ENCODE assay signal across 37 cellular contexts in the genomic region with DNA sequence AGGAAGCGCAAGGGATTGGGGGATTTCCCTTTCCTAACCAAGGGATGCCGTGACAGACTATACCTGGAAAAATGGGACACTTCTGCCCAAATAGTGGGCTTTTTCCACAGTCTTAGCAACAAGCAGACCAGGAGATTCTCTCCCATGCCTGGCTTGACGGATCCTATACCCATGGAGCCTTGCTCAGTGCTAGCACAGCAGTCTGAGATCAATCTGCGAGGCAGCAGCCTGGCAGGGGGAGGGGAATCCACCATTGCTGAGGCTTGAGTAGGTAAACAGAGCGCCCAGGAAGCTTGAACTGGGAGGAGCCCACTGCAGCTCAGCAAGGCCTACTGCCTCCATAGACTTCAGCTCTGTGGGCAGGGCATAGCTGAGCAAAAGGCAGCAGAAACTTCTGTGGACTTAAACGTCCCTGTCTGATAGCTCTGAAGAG.
"Had no signal": no experiment of that assay in that cellular context is flagged by ENCODE, and none has a peak within 500 bp of the region (broad histone marks: within the 10 kb centered on the region; RNA-seq: fewer than 3 reads in every experiment).

No MANE protein-coding gene starts in this region.

- H3K27ac ChIP-seq: adrenal gland, body of pancreas, brain microvascular endothelial cell, breast epithelium, VCaP had no signal

- H3K36me3 ChIP-seq: breast epithelium had no signal

- H3K27me3 Mint-ChIP-seq: activated B cell treated with CpG ODN at 0.5 μM for 24 hours; activated CD4-positive, alpha-beta memory T cell treated with anti-CD3 and anti-CD28 coated beads for 36 hours; activated CD4-positive, alpha-beta T cell treated with anti-CD3 and anti-CD28 coated beads, Interleukin-2, amount 10 ng/mL, durations not matched to agents 24 days and 14 days; activated CD8-positive, alpha-beta T cell treated with anti-CD3 and anti-CD28 coated beads for 36 hours; activated naive CD8-positive, alpha-beta T cell treated with anti-CD3 and anti-CD28 coated beads for 36 hours; activated T-helper 17 cell treated with anti-CD3 and anti-CD28 coated beads, Interleukin-2, amount 50 U/mL, for 72 hours had no signal

- H3K4me3 Mint-ChIP-seq: activated B cell treated with CpG ODN at 0.5 μM for 24 hours; activated CD4-positive, alpha-beta memory T cell treated with anti-CD3 and anti-CD28 coated beads for 36 hours; activated CD4-positive, alpha-beta T cell treated with anti-CD3 and anti-CD28 coated beads, Interleukin-2, amount 10 ng/mL, durations not matched to agents 24 days and 14 days; activated CD8-positive, alpha-beta T cell treated with anti-CD3 and anti-CD28 coated beads for 36 hours; activated naive CD4-positive, alpha-beta T cell treated with anti-CD3 and anti-CD28 coated beads for 36 hours; activated naive CD8-positive, alpha-beta T cell treated with anti-CD3 and anti-CD28 coated beads for 36 hours; activated T-cell treated with anti-CD3 and anti-CD28 coated beads, Interleukin-2, amount 50 U/mL, for 4 hours; activated T-cell treated with anti-CD3 and anti-CD28 coated beads, Interleukin-2, amount 50 U/mL, for 72 hours; activated T-helper 1 cell treated with anti-CD3 and anti-CD28 coated beads, Interleukin-12 subunit alpha, Interleukin-12 subunit beta, Interleukin-2, Interleukin-4 antibody, amounts not matched to agents 30 ng/mL and 10 ng/mL and 1 ng/mL, durations not matched to agents 14 hours and 24 hours and 36 hours; activated T-helper 17 cell treated with anti-CD3 and anti-CD28 coated beads, Interleukin-2, amount 50 U/mL, for 72 hours; T-helper 1 cell treated with Interleukin-12 subunit alpha and Interleukin-12 subunit beta and Interleukin-4 antibody, amounts not matched to agents 30 μg/mL and 1 μg/mL, for 36 hours; T-helper 2 cell treated with Interferon-gamma antibody and Interleukin-4, amounts not matched to agents 5 μg/mL and 100 μg/mL, for 36 hours had no signal

- H3K27ac Mint-ChIP-seq: activated B cell treated with CpG ODN at 0.5 μM for 24 hours; activated CD4-positive, alpha-beta memory T cell treated with anti-CD3 and anti-CD28 coated beads for 36 hours; activated CD4-positive, alpha-beta T cell treated with anti-CD3 and anti-CD28 coated beads, Interleukin-2, amount 10 ng/mL, durations not matched to agents 24 days and 14 days; activated CD8-positive, alpha-beta T cell treated with anti-CD3 and anti-CD28 coated beads for 36 hours; activated naive CD4-positive, alpha-beta T cell treated with anti-CD3 and anti-CD28 coated beads for 36 hours; activated naive CD4-positive, alpha-beta T cell treated with anti-CD3 and anti-CD28 coated beads, Interleukin-2, amount 50 U/mL, for 72 hours; activated naive CD8-positive, alpha-beta T cell treated with anti-CD3 and anti-CD28 coated beads for 36 hours; activated T-cell treated with anti-CD3 and anti-CD28 coated beads, Interleukin-2, amount 50 U/mL, for 72 hours; activated T-helper 1 cell treated with anti-CD3 and anti-CD28 coated beads, Interleukin-12 subunit alpha, Interleukin-12 subunit beta, Interleukin-2, Interleukin-4 antibody, amounts not matched to agents 30 ng/mL and 10 ng/mL and 1 ng/mL, durations not matched to agents 14 hours and 24 hours and 36 hours; activated T-helper 17 cell treated with anti-CD3 and anti-CD28 coated beads, Interleukin-2, amount 50 U/mL, for 72 hours; T-helper 1 cell treated with Interleukin-12 subunit alpha and Interleukin-12 subunit beta and Interleukin-4 antibody, amounts not matched to agents 30 μg/mL and 1 μg/mL, for 36 hours; T-helper 2 cell treated with Interferon-gamma antibody and Interleukin-4, amounts not matched to agents 5 μg/mL and 100 μg/mL, for 36 hours had no signal

- ATAC-seq: activated CD8-positive, alpha-beta T cell treated with anti-CD3 and anti-CD28 coated beads for 36 hours; activated naive CD4-positive, alpha-beta T cell treated with anti-CD3 and anti-CD28 coated beads, Interleukin-2, amount 50 U/mL, for 72 hours; activated T-cell treated with anti-CD3 and anti-CD28 coated beads, Interleukin-2, amount 50 U/mL, for 4 hours; activated T-cell treated with anti-CD3 and anti-CD28 coated beads, Interleukin-2, amount 50 U/mL, for 72 hours; activated T-helper 17 cell treated with anti-CD3 and anti-CD28 coated beads, Interleukin-2, amount 50 U/mL, for 72 hours; body of pancreas had no signal

- H3K9me3 Mint-ChIP-seq: activated B cell treated with CpG ODN at 0.5 μM for 24 hours; activated CD4-positive, alpha-beta memory T cell treated with anti-CD3 and anti-CD28 coated beads for 36 hours; activated CD4-positive, alpha-beta T cell treated with anti-CD3 and anti-CD28 coated beads, Interleukin-2, amount 10 ng/mL, durations not matched to agents 24 days and 14 days; activated naive CD4-positive, alpha-beta T cell treated with anti-CD3 and anti-CD28 coated beads for 36 hours; activated naive CD4-positive, alpha-beta T cell treated with anti-CD3 and anti-CD28 coated beads, Interleukin-2, amount 50 U/mL, for 72 hours; activated T-cell treated with anti-CD3 and anti-CD28 coated beads, Interleukin-2, amount 50 U/mL, for 4 hours; activated T-helper 1 cell treated with anti-CD3 and anti-CD28 coated beads, Interleukin-12 subunit alpha, Interleukin-12 subunit beta, Interleukin-2, Interleukin-4 antibody, amounts not matched to agents 30 ng/mL and 10 ng/mL and 1 ng/mL, durations not matched to agents 14 hours and 24 hours and 36 hours; activated T-helper 17 cell treated with anti-CD3 and anti-CD28 coated beads, Interleukin-2, amount 50 U/mL, for 72 hours; T-helper 1 cell treated with Interleukin-12 subunit alpha and Interleukin-12 subunit beta and Interleukin-4 antibody, amounts not matched to agents 30 μg/mL and 1 μg/mL, for 36 hours; T-helper 2 cell treated with Interferon-gamma antibody and Interleukin-4, amounts not matched to agents 5 μg/mL and 100 μg/mL, for 36 hours had no signal

- H3K27me3 ChIP-seq: adrenal gland, body of pancreas, brain microvascular endothelial cell, breast epithelium had no signal

- FAIRE-seq: astrocyte, TTC549 had no signal

- H3K4me3 ChIP-seq: adrenal gland, body of pancreas, breast epithelium had no signal

- H3K9me3 ChIP-seq: body of pancreas had no signal

- DNase-seq: activated B cell treated with CpG ODN at 0.5 μM for 24 hours; activated CD4-positive, alpha-beta memory T cell treated with anti-CD3 and anti-CD28 coated beads for 36 hours; activated CD4-positive, alpha-beta T cell treated with anti-CD3 and anti-CD28 coated beads for 4 hours; activated CD4-positive, alpha-beta T cell treated with anti-CD3 and anti-CD28 coated beads, Interleukin-2, amount 10 ng/mL, durations not matched to agents 24 days and 14 days; activated CD4-positive, alpha-beta T cell treated with anti-CD3 and anti-CD28 coated beads, Interleukin-2, amount 50 U/mL, for 1 hour; activated CD4-positive, alpha-beta T cell treated with anti-CD3 and anti-CD28 coated beads, Interleukin-2, amount 50 U/mL, for 4 hours; activated CD4-positive, CD25-positive, alpha-beta regulatory T cell treated with anti-CD3 and anti-CD28 coated beads, Interleukin-2, amount 50 U/mL, for 72 hours; activated CD8-positive, alpha-beta memory T cell treated with anti-CD3 and anti-CD28 coated beads, Interleukin-2, amount 50 U/mL, for 4 hours; activated CD8-positive, alpha-beta T cell treated with anti-CD3 and anti-CD28 coated beads for 36 hours; activated effector memory CD4-positive, alpha-beta T cell treated with anti-CD3 and anti-CD28 coated beads, Interleukin-2, amount 50 U/mL, for 16 hours; activated gamma-delta T cell treated with Interleukin-2 at 50 U/mL for 16 hours; activated naive CD4-positive, alpha-beta T cell; activated naive CD4-positive, alpha-beta T cell treated with anti-CD3 and anti-CD28 coated beads for 36 hours; activated naive CD4-positive, alpha-beta T cell treated with anti-CD3 and anti-CD28 coated beads, Interleukin-2, amount 50 U/mL, for 16 hours; activated naive CD8-positive, alpha-beta T cell treated with anti-CD3 and anti-CD28 coated beads for 36 hours; activated T-cell treated with anti-CD3 and anti-CD28 coated beads for 4 hours; activated T-cell treated with anti-CD3 and anti-CD28 coated beads, Interleukin-2, amount 50 U/mL, for 1 hour; activated T-cell treated with anti-CD3 and anti-CD28 coated beads, Interleukin-2, amount 50 U/mL, for 4 hours; activated T-cell treated with anti-CD3 and anti-CD28 coated beads, Interleukin-2, amount 50 U/mL, for 72 hours; adrenal gland; amniotic stem cell; aorta; body of pancreas; brain microvascular endothelial cell; central memory CD4-positive, alpha-beta T cell; T-helper 1 cell; T-helper 2 cell; T-helper 9 cell had no signal

- H3K4me1 ChIP-seq: breast epithelium had no signal
